ENCODE assay signal across 14 cellular contexts in genomic region chr7:131346885-131347592, GRCh38. TPM values are rescaled to one million over a fixed set of nuclear protein-coding genes. Genes with fewer than 3 reads are reported as not detected.
DNase-seq lines count a peak whose midpoint lies in the region; ATAC-seq and TF ChIP-seq lines count a peak whose summit lies in the region.
"Had no signal": no experiment of that assay in that cellular context is flagged by ENCODE, and none has a peak within 500 bp of the region (broad histone marks: within the 10 kb centered on the region; RNA-seq: fewer than 3 reads in every experiment).

No MANE protein-coding gene starts in this region.

- peak overlapping the region; percentile 17 to 37 for H3K27ac Mint-ChIP-seq in natural killer cell
- no peak overlapping the region for H3K27ac Mint-ChIP-seq in natural killer cell treated with Interleukin-12 subunit alpha and Interleukin-12 subunit beta and Interleukin-15 and Interleukin-18, amount 100 ng/mL, for 72 hours
- H3K27ac Mint-ChIP-seq in activated T-helper 17 cell treated with anti-CD3 and anti-CD28 coated beads, Interleukin-2, amount 50 U/mL, for 72 hours: peak overlapping the region; percentile 34
- H3K27ac Mint-ChIP-seq: activated CD4-positive, alpha-beta T cell treated with anti-CD3 and anti-CD28 coated beads, Interleukin-2, amount 10 ng/mL, durations not matched to agents 7 days and 5 days had no signal

- ATAC-seq in natural killer cell: no peak
- ATAC-seq in natural killer cell treated with Interleukin-12 subunit alpha and Interleukin-12 subunit beta and Interleukin-15 and Interleukin-18, amount 100 ng/mL, for 72 hours: no peak
- no peak for ATAC-seq in activated T-helper 17 cell treated with anti-CD3 and anti-CD28 coated beads, Interleukin-2, amount 50 U/mL, for 72 hours (replicated peaks)
- ATAC-seq in GM18867 (IDR thresholded peaks at IDR 0.05; ENCODE audit: unreplicated experiment): no peak

- H3K4me3 Mint-ChIP-seq in natural killer cell: no peak overlapping the region
- no peak overlapping the region for H3K4me3 Mint-ChIP-seq in natural killer cell treated with Interleukin-12 subunit alpha and Interleukin-12 subunit beta and Interleukin-15 and Interleukin-18, amount 100 ng/mL, for 72 hours
- no peak overlapping the region for H3K4me3 Mint-ChIP-seq in activated T-helper 17 cell treated with anti-CD3 and anti-CD28 coated beads, Interleukin-2, amount 50 U/mL, for 72 hours
- H3K4me3 Mint-ChIP-seq: activated CD4-positive, alpha-beta T cell treated with anti-CD3 and anti-CD28 coated beads, Interleukin-2, amount 10 ng/mL, durations not matched to agents 7 days and 5 days; neural crest cell had no signal

- H3K4me1 Mint-ChIP-seq in natural killer cell: peaks cover 46 to 56% of the 10 kb centered on the region in 2 donors
- H3K4me1 Mint-ChIP-seq in natural killer cell treated with Interleukin-12 subunit alpha and Interleukin-12 subunit beta and Interleukin-15 and Interleukin-18, amount 100 ng/mL, for 72 hours (ENCODE audit: low read depth in 2 of 2): peaks cover 21 to 30% of the 10 kb centered on the region in 2 donors
- H3K4me1 Mint-ChIP-seq in activated T-helper 17 cell treated with anti-CD3 and anti-CD28 coated beads, Interleukin-2, amount 50 U/mL, for 72 hours: peaks cover 19% of the 10 kb centered on the region

- TF ChIP-seq CTCF in natural killer cell (IDR thresholded peaks at IDR 0.05): no peak

- no peak for DNase-seq in natural killer cell
- DNase-seq in natural killer cell treated with Interleukin-12 subunit alpha and Interleukin-12 subunit beta and Interleukin-15 and Interleukin-18, amount 100 ng/mL, for 72 hours (ENCODE audit: low spot score): no peak
- peak; percentile 10 for DNase-seq in kidney tubule cell (ENCODE audit: low spot score)
- no peak for DNase-seq in activated CD8-positive, alpha-beta memory T cell treated with anti-CD3 and anti-CD28 coated beads, Interleukin-2, amount 50 U/mL, for 48 hours
- DNase-seq in SHP77 treated with DMSO at 0.1 percent for 48 hours (lab: John Stamatoyannopoulos, UW): no peak
- DNase-seq in AG08396 (ENCODE audit: low spot score): no peak
- DNase-seq: activated CD4-positive, alpha-beta T cell treated with anti-CD3 and anti-CD28 coated beads, Interleukin-2, amount 10 ng/mL, durations not matched to agents 7 days and 5 days; activated effector memory CD4-positive, alpha-beta T cell treated with anti-CD3 and anti-CD28 coated beads, Interleukin-2, amount 50 U/mL, for 16 hours; cerebellar nuclear complex; NCI-H524; stimulated activated CD4-positive, alpha-beta T cell treated with anti-CD3 and anti-CD28 coated beads, Interleukin-12 subunit alpha, Interleukin-12 subunit beta, amount 100 ng/mL, for 4 hours had no signal

- H3K36me3 Mint-ChIP-seq in natural killer cell: no peaks in the 10 kb centered on the region
- no peaks in the 10 kb centered on the region for H3K36me3 Mint-ChIP-seq in natural killer cell treated with Interleukin-12 subunit alpha and Interleukin-12 subunit beta and Interleukin-15 and Interleukin-18, amount 100 ng/mL, for 72 hours
- H3K36me3 Mint-ChIP-seq in activated T-helper 17 cell treated with anti-CD3 and anti-CD28 coated beads, Interleukin-2, amount 50 U/mL, for 72 hours (ENCODE audit: low read depth): peaks cover 16% of the 10 kb centered on the region

- H3K27me3 Mint-ChIP-seq in natural killer cell (ENCODE audit: low read depth in 2 of 2): no peaks in the 10 kb centered on the region
- no peaks in the 10 kb centered on the region for H3K27me3 Mint-ChIP-seq in natural killer cell treated with Interleukin-12 subunit alpha and Interleukin-12 subunit beta and Interleukin-15 and Interleukin-18, amount 100 ng/mL, for 72 hours
- no peaks in the 10 kb centered on the region for H3K27me3 Mint-ChIP-seq in activated T-helper 17 cell treated with anti-CD3 and anti-CD28 coated beads, Interleukin-2, amount 50 U/mL, for 72 hours
- H3K27me3 Mint-ChIP-seq: activated CD4-positive, alpha-beta T cell treated with anti-CD3 and anti-CD28 coated beads, Interleukin-2, amount 10 ng/mL, durations not matched to agents 7 days and 5 days had no signal

- no peaks in the 10 kb centered on the region for H3K9me3 Mint-ChIP-seq in natural killer cell
- H3K9me3 Mint-ChIP-seq in natural killer cell treated with Interleukin-12 subunit alpha and Interleukin-12 subunit beta and Interleukin-15 and Interleukin-18, amount 100 ng/mL, for 72 hours: no peaks in the 10 kb centered on the region
- H3K9me3 Mint-ChIP-seq in activated T-helper 17 cell treated with anti-CD3 and anti-CD28 coated beads, Interleukin-2, amount 50 U/mL, for 72 hours: no peaks in the 10 kb centered on the region

- intact Hi-C loops in natural killer cell (cut with micrococcal nuclease): no loop called here

RNA-seq across cellular contexts. Expression of gene MKLN1, which starts 19.4 kb away (rescaled TPM):
- total RNA-seq in natural killer cell: 10 to 100 TPM; 59.1 to 79.6 (median 65.0) TPM
- 10 to 100 TPM; 46.7 to 56.2 TPM for total RNA-seq in natural killer cell treated with Interleukin-12 subunit alpha and Interleukin-12 subunit beta and Interleukin-15 and Interleukin-18, amount 100 ng/mL, for 72 hours
- total RNA-seq in activated T-helper 17 cell treated with anti-CD3 and anti-CD28 coated beads, Interleukin-2, amount 50 U/mL, for 72 hours: 10 to 100 TPM; 49.5 to 70.1 TPM

Comparison
In these comparisons a context has a peak if more than half of its experiments do, and no peak if none do; other contexts are left out.
1. H3K27ac Mint-ChIP-seq: peak in natural killer cell (2 of 2) and activated T-helper 17 cell treated with anti-CD3 and anti-CD28 coated beads, Interleukin-2, amount 50 U/mL, for 72 hours (single experiment); none in natural killer cell treated with Interleukin-12 subunit alpha and Interleukin-12 subunit beta and Interleukin-15 and Interleukin-18, amount 100 ng/mL, for 72 hours (0 of 2).